In the genomic region with DNA sequence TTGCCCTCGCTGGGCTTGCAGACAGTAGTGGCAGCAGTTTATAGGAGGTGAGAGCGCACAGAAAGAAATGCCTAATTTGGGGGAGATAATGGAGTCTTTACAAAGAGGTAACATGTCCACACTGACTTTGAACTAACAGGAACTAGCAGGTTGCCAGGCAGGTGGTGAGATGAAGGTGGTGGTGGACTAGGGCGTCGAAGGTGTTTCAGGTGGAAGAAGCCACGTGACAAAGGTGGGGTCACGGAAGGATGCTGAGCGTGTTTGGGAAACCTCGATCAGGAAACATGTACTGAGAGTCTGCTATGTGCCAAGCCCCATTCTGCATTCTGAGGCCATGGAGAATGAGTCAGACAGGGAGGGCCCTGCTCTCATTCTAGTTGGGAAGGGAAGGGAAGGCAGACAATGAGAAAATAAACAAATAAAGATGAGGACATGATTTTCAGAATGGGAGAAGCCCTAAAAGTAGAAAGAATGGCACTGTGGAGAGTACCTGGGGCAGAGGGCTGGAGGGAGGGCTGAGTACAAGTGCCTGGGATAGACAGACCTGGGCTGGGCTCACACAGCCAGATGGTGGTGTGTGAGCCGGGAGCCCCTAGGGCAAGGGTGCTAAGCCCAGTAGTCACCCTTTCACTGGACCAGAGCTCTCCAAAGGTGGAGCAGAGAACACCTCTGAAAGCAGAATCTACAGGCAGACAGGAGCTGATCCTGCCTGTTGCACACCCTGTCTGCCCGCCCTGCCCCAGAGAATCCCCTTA, we compare ENCODE assay signal across 1 cellular context.
TF ChIP-seq lines count a peak whose summit lies in the region.

No MANE protein-coding gene starts in this region.

TF ChIP-seq in K562, 482 proteins besides CTCF, POLR2A, EP300 and RAD21:
- TF ChIP-seq RB1 (IDR thresholded peaks at IDR 0.05; ENCODE audit: low read depth) (no peak), ZBTB43 (CRISPR knock-in tag; IDR thresholded peaks at IDR 0.05) (no peak), NFRKB (IDR thresholded peaks at IDR 0.05; ENCODE audit: low read depth) (no peak), ZEB2 (IDR thresholded peaks at IDR 0.05) (no peak), MYBL2 (IDR thresholded peaks at IDR 0.05; ENCODE audit: low read depth) (no peak), MYBL2 (CRISPR knock-in tag; IDR thresholded peaks at IDR 0.05; ENCODE audit: borderline replicate concordance) (no peak), NCOA2 (IDR thresholded peaks at IDR 0.05; ENCODE audit: partially characterized antibody in 2 of 2) (no peak), SMARCB1 (IDR thresholded peaks at IDR 0.05; ENCODE audit: insufficient read length, low read depth) (no peak), MAFG (tag; conservative IDR thresholded peaks at IDR 0.05) (no peak), NFIX (CRISPR knock-in tag; IDR thresholded peaks at IDR 0.05; ENCODE audit: low read depth) (no peak), JUNB (CRISPR knock-in tag; conservative IDR thresholded peaks at IDR 0.05) (no peak), ASH1L (IDR thresholded peaks at IDR 0.05; ENCODE audit: borderline replicate concordance, low read depth, partially characterized antibody) (no peak), CBFA2T2 (conservative IDR thresholded peaks at IDR 0.05) (no peak), ESRRA (IDR thresholded peaks at IDR 0.05; ENCODE audit: borderline replicate concordance, low read depth) (no peak), ZNF23 (CRISPR knock-in tag; IDR thresholded peaks at IDR 0.05) (no peak), MAX (CRISPR knock-in tag; IDR thresholded peaks at IDR 0.05) (no peak), TBP (optimal IDR thresholded peaks at IDR 0.05; ENCODE audit: low read depth, low read length) (no peak), ZBTB26 (CRISPR knock-in tag; IDR thresholded peaks at IDR 0.05) (no peak), ZNF140 (CRISPR knock-in tag; IDR thresholded peaks at IDR 0.05) (no peak), SMARCA4 (IDR thresholded peaks at IDR 0.05) (no peak)
TF ChIP-seq in K562: peak in this region for 0.
